ENCODE assay signal across 8 cellular contexts in the genomic region with DNA sequence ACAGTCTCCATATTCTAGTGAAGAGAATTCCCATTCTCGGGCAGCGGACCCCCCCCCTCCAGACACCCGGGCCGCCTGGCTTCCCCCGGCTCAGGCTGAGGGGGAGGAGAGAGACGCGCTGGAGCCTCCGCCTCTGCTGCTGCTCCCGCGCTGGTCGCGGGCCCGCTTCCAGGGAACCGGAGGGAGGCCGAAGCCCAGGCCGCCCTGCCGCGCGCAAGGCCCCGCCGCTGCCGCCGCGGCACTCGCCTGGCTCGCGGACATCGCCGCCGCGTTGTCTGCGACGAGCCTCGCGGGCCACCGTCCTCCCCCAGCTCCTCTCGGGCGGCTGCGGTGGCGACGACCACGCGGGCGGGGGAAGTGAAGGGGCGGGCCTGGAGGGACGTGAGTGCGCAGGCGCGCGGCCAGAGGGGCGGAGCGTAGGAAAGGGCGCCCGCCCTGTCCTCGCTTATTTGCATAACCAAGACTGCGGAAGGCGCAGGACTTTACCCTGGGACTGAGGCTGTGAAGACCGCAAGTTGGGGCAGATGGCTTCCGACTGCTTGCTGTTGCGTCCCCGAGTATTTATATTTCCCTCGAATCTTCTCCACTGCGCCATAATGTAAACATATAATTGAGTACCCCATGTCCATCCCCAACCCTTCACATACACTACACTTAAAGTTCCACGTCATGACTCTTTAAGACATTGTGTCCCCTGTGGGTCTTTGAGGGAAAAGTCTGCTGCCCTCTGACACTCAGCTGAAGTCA. TPM values are rescaled to one million over a fixed set of nuclear protein-coding genes. Genes with fewer than 3 reads are reported as not detected.
DNase-seq lines count a peak whose midpoint lies in the region; ATAC-seq and TF ChIP-seq lines count a peak whose summit lies in the region.

A gene with protein sequence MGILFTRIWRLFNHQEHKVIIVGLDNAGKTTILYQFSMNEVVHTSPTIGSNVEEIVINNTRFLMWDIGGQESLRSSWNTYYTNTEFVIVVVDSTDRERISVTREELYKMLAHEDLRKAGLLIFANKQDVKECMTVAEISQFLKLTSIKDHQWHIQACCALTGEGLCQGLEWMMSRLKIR (minus strand): TSS at position 279 of the 747 bp plus-strand sequence. CDS start 245 bp downstream, at position 34.

- peak within 1 kb of the TSS; percentile 84 for H3K27ac Mint-ChIP-seq in type B pancreatic cell

- TF ChIP-seq CTCF in GM12875 (IDR thresholded peaks at IDR 0.05; ENCODE audit: borderline replicate concordance, insufficient read depth, low read depth, low read length) (no peak), heart left ventricle (IDR thresholded peaks at IDR 0.05) (no peak), type B pancreatic cell (conservative IDR thresholded peaks at IDR 0.05) (no peak)

- peaks cover 21% of the 10 kb centered on the region for H3K4me1 Mint-ChIP-seq in type B pancreatic cell (ENCODE audit: unreplicated experiment)

- peak; percentile 93 for DNase-seq in NCI-H1436 (lab: John Stamatoyannopoulos, UW)
- DNase-seq in T follicular helper cell (ENCODE audit: low read depth) = peak; percentile 90
- DNase-seq in adipocyte (ENCODE audit: low read depth) = peak; percentile 98
- peak; percentile 96 to 98 (median 96) for DNase-seq in heart left ventricle
- peak; percentile 95 for DNase-seq in pons (ENCODE audit: low spot score)
- DNase-seq in type B pancreatic cell (ENCODE audit: extremely low spot score, unreplicated experiment) = peak; percentile 96

- H3K4me1 ChIP-seq in adipocyte (ENCODE audit: control insufficient read depth, insufficient read depth, low read length) (peaks cover 20% of the 10 kb centered on the region), heart left ventricle (peaks cover 0 to 53% (median 41%) of the 10 kb centered on the region in 12 donors)

- H3K9ac ChIP-seq in adipocyte (ENCODE audit: low read length) = peak within 1 kb of the TSS; percentile 95

- H3K4me3 ChIP-seq in GM12875 (ENCODE audit: low read depth, low read length) (peak within 1 kb of the TSS; percentile 75), adipocyte (ENCODE audit: low read length) (peak within 1 kb of the TSS; percentile 97), heart left ventricle (peak within 1 kb of the TSS; percentile 74 to 96 (median 88))

- H3K27ac ChIP-seq in heart left ventricle = peak within 1 kb of the TSS; percentile 75 to 95 (median 92)

- ATAC-seq in HG02798 (IDR thresholded peaks at IDR 0.05; ENCODE audit: poor library complexity, unreplicated experiment) (peak; percentile 95), heart left ventricle (peak; percentile 98 to 99 (median 98))

- H3K36me3 ChIP-seq in adipocyte (ENCODE audit: control insufficient read depth, insufficient read depth, low read length, severe bottlenecking) = peaks cover 4% of the 10 kb centered on the region
- H3K36me3 ChIP-seq in heart left ventricle = no peaks in the 10 kb centered on the region

- H3K9me3 Mint-ChIP-seq in type B pancreatic cell = no peaks in the 10 kb centered on the region

- H3K36me3 Mint-ChIP-seq in type B pancreatic cell = no peaks in the 10 kb centered on the region

- H3K4me3 Mint-ChIP-seq in type B pancreatic cell = peak within 1 kb of the TSS; percentile 98

- no peaks in the 10 kb centered on the region for H3K27me3 ChIP-seq in adipocyte (replicated peaks; ENCODE audit: control insufficient read depth, insufficient read depth, low read length)
- H3K27me3 ChIP-seq in heart left ventricle = no peaks in the 10 kb centered on the region

- TF ChIP-seq POLR2A in heart left ventricle (IDR thresholded peaks at IDR 0.05) = peak in 1 of 2 donors; percentile 92

- H3K27me3 Mint-ChIP-seq in type B pancreatic cell = no peaks in the 10 kb centered on the region

- WGBS in heart left ventricle, 4 donors = 0 to 1% (median 1%) methylated on average over 12 to 64 of the region's 64 CpGs

- no peaks in the 10 kb centered on the region for H3K9me3 ChIP-seq in adipocyte (ENCODE audit: control insufficient read depth, low read length)
- no peaks in the 10 kb centered on the region for H3K9me3 ChIP-seq in heart left ventricle

- intact Hi-C loops in heart left ventricle (cut with DNase I) = loop anchor here in 3 of 10 donors (5.0 to 10.0 kb wide), 4 partner anchors 99 to 196 kb away; no protein-coding TSS in a partner anchor

RNA-seq across cellular contexts. Expression of the gene that starts here (rescaled TPM):
- 10 to 100 TPM; 38.2 to 59.1 (median 54.5) TPM for total RNA-seq in heart left ventricle
- polyA plus RNA-seq in heart left ventricle = 10 to 100 TPM; 12.9 to 22.1 TPM
- 39.3 and 56.0 TPM in 2 replicates for total RNA-seq in type B pancreatic cell (ENCODE audit: low replicate concordance)

Comparison
In these comparisons a context has a peak if more than half of its experiments do, and no peak if none do; other contexts are left out.
1. Peak in every context shown above with its lines: DNase-seq, ATAC-seq, H3K4me3 ChIP-seq and H3K27ac ChIP-seq.